Comparison of ENCODE assay signal across 10 cellular contexts in the genomic region with DNA sequence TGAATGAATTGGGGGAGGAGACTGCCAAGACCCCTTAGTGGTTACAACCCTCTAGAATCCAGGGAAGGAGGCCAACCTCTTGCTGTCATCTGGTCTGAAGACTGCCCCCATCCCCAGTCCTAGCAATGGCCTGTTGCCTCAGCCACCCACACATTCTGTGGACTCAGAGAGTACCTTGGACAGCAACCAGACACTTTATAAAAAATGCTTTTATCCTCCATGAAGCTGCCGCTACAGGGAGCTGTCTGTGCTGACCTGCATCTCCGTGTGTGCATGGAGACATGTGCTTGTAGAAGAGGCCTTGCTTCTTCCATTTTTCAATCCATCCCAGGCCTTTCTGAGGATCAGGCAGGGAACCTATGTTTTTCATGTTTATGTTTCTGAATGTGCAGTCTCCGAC. TPM values are rescaled to one million over a fixed set of nuclear protein-coding genes. Genes with fewer than 3 reads are reported as not detected.
DNase-seq lines count a peak whose midpoint lies in the region; ATAC-seq, FAIRE-seq and TF ChIP-seq lines count a peak whose summit lies in the region.
"Had no signal": no experiment of that assay in that cellular context is flagged by ENCODE, and none has a peak within 500 bp of the region (broad histone marks: within the 10 kb centered on the region; RNA-seq: fewer than 3 reads in every experiment).

No MANE protein-coding gene starts in this region.

- peaks cover 21% of the 10 kb centered on the region for H3K27me3 ChIP-seq in foreskin keratinocyte

- H3K27ac ChIP-seq in foreskin keratinocyte, result no peak overlapping the region

- peak; percentile 49 for DNase-seq in AG08395 (ENCODE audit: low spot score)
- DNase-seq in HTR-8/SVneo (ENCODE audit: insufficient read length, low spot score), result peak; percentile 79
- peak; percentile 63 for DNase-seq in SW480 (ENCODE audit: low spot score)
- peak in 1 of 2 donors; percentile 33 for DNase-seq in foreskin keratinocyte
- DNase-seq in NCI-H1105 treated with DMSO at 0.1 percent for 48 hours (lab: John Stamatoyannopoulos, UW), result no peak
- DNase-seq in T1000 (lab: John Stamatoyannopoulos, UW), result no peak
- no peak for DNase-seq in activated CD8-positive, alpha-beta memory T cell treated with anti-CD3 and anti-CD28 coated beads, Interleukin-2, amount 50 U/mL, for 48 hours
- DNase-seq: NCI-H748 treated with DMSO at 0.1 percent for 48 hours had no signal

- no peak for TF ChIP-seq CTCF in foreskin keratinocyte (conservative IDR thresholded peaks at IDR 0.05)

- FAIRE-seq in HTR-8/SVneo (lab: Jason Lieb, UNC), result peak; percentile 26

- ATAC-seq in foreskin keratinocyte (peak; percentile 62), GM21723 (IDR thresholded peaks at IDR 0.05; ENCODE audit: unreplicated experiment) (no peak)

- no peaks in the 10 kb centered on the region for H3K4me1 ChIP-seq in foreskin keratinocyte

RNA-seq across cellular contexts. Expression of a gene that starts 15.2 kb away (rescaled TPM):
- not detected in 2 replicates for total RNA-seq in foreskin keratinocyte
- polyA plus RNA-seq in foreskin keratinocyte, result not detected in 2 replicates
- total RNA-seq: mononuclear cell had no signal

Comparison
In these comparisons a context has a peak if more than half of its experiments do, and no peak if none do; other contexts are left out.
1. DNase-seq: peak in AG08395 (single experiment), HTR-8/SVneo (single experiment) and SW480 (single experiment); none in NCI-H1105 treated with DMSO at 0.1 percent for 48 hours (single experiment), T1000 (single experiment) and activated CD8-positive, alpha-beta memory T cell treated with anti-CD3 and anti-CD28 coated beads, Interleukin-2, amount 50 U/mL, for 48 hours (single experiment).